In genomic region chr16:50315346-50315997, GRCh38 we compare ENCODE assay signal across 12 cellular contexts. TPM values are rescaled to one million over a fixed set of nuclear protein-coding genes. Genes with fewer than 3 reads are reported as not detected.
DNase-seq lines count a peak whose midpoint lies in the region; ATAC-seq, FAIRE-seq and TF ChIP-seq lines count a peak whose summit lies in the region.
"Had no signal": no experiment of that assay in that cellular context is flagged by ENCODE, and none has a peak within 500 bp of the region (broad histone marks: within the 10 kb centered on the region; RNA-seq: fewer than 3 reads in every experiment).

No MANE protein-coding gene starts in this region.

- H4K91ac ChIP-seq in trophoblast cell (ENCODE audit: low read depth, low read length): peak overlapping the region; percentile 72

- H3K79me1 ChIP-seq in trophoblast cell (ENCODE audit: low read length): peaks cover 22% of the 10 kb centered on the region

- H3K9me3 Mint-ChIP-seq in CD8-positive, alpha-beta T cell: no peaks in the 10 kb centered on the region
- H3K9me3 Mint-ChIP-seq in dendritic cell treated with granulocyte-macrophage colony-stimulating factor and Interleukin-4, amounts not matched to agents 40 ng/mL and 50 ng/mL, for 4 days: no peaks in the 10 kb centered on the region

- peaks cover 9% of the 10 kb centered on the region; the same call in 1 of the 2 replicates for H4K20me1 ChIP-seq in PC-9 (ENCODE audit: insufficient read depth)

- peak overlapping the region; percentile 40 for H3K14ac ChIP-seq in trophoblast cell (ENCODE audit: low read length)

- H3K4me1 Mint-ChIP-seq in CD8-positive, alpha-beta T cell (ENCODE audit: low read depth): peaks cover 32% of the 10 kb centered on the region
- H3K4me1 Mint-ChIP-seq in dendritic cell treated with granulocyte-macrophage colony-stimulating factor and Interleukin-4, amounts not matched to agents 40 ng/mL and 50 ng/mL, for 4 days (ENCODE audit: low read depth): peaks cover 67% of the 10 kb centered on the region

- peaks cover 92% of the 10 kb centered on the region for H3K36me3 Mint-ChIP-seq in CD8-positive, alpha-beta T cell
- H3K36me3 Mint-ChIP-seq in dendritic cell treated with granulocyte-macrophage colony-stimulating factor and Interleukin-4, amounts not matched to agents 40 ng/mL and 50 ng/mL, for 4 days (ENCODE audit: low read depth): peaks cover 100% of the 10 kb centered on the region

- H3K4me2 ChIP-seq in trophoblast cell (ENCODE audit: low read length): no peak overlapping the region
- H3K4me2 ChIP-seq in PC-9: no peak overlapping the region

- H2BK5ac ChIP-seq in trophoblast cell (ENCODE audit: low read depth, low read length, poor library complexity): peak overlapping the region; percentile 52

- peak in 3 of 7 experiments; percentile 5 to 47 (median 10) for DNase-seq in CD8-positive, alpha-beta T cell
- DNase-seq in trophoblast cell: no peak
- no peak for DNase-seq in NCI-H2227 (lab: John Stamatoyannopoulos, UW; ENCODE audit: unreplicated experiment)
- no peak for DNase-seq in PC-9
- DNase-seq in small intestine: no peak
- DNase-seq: heart right ventricle, NCI-H2029 had no signal

- no peak overlapping the region for H4K12ac ChIP-seq in trophoblast cell (ENCODE audit: low read depth, low read length)

- CTCF ChIA-PET in CD8-positive, alpha-beta T cell (lab: Charles Lee): interaction anchor here (0.8 to 1.7 kb wide), 7 partner anchors 9 to 350 kb away, joined by 3 to 6 read pairs (median 3); no protein-coding TSS in a partner anchor
- CTCF ChIA-PET in PC-9 (lab: Charles Lee): no interaction called here

- H3K9me2 ChIP-seq in PC-9 (ENCODE audit: insufficient read depth): no peaks in the 10 kb centered on the region

- no peak for TF ChIP-seq CTCF in CD8-positive, alpha-beta T cell (IDR thresholded peaks at IDR 0.05)
- TF ChIP-seq CTCF in PC-9 (conservative IDR thresholded peaks at IDR 0.05): no peak

- no peaks in the 10 kb centered on the region for H3K27me3 Mint-ChIP-seq in CD8-positive, alpha-beta T cell (ENCODE audit: low read depth)
- no peaks in the 10 kb centered on the region for H3K27me3 Mint-ChIP-seq in dendritic cell treated with granulocyte-macrophage colony-stimulating factor and Interleukin-4, amounts not matched to agents 40 ng/mL and 50 ng/mL, for 4 days

- POLR2A ChIA-PET in CD8-positive, alpha-beta T cell (lab: Charles Lee): no interaction called here
- POLR2A ChIA-PET in PC-9 (lab: Charles Lee; ENCODE audit: unreplicated experiment): no interaction called here

- no peak overlapping the region for H3K27ac ChIP-seq in CD8-positive, alpha-beta T cell (ENCODE audit: low read depth, low read length)
- H3K27ac ChIP-seq in trophoblast cell (ENCODE audit: low read depth, low read length) (peak overlapping the region; percentile 80), PC-9 (no peak overlapping the region), small intestine (ENCODE audit: low read depth in 1 of 2, low read length in 1 of 2) (no peak overlapping the region)

- H2BK120ac ChIP-seq in trophoblast cell (ENCODE audit: insufficient read depth, low read length, poor library complexity): peak overlapping the region; percentile 52

- peaks cover 24% of the 10 kb centered on the region; the same call in 1 of the 2 replicates for H3F3A ChIP-seq in PC-9 (ENCODE audit: insufficient read depth, low read depth)

- no TSS peak for BruUV-seq in PC-9 (replicated peaks; lab: Mats Ljungman, UMichigan)

- intact Hi-C loops in CD8-positive, alpha-beta T cell (cut with DNase I, micrococcal nuclease): no loop called here
- intact Hi-C loops in dendritic cell treated with granulocyte-macrophage colony-stimulating factor and Interleukin-4, amounts not matched to agents 40 ng/mL and 50 ng/mL, for 4 days (cut with micrococcal nuclease): no loop called here
- intact Hi-C loops in PC-9 (cut with micrococcal nuclease; ENCODE audit: unreplicated experiment): no loop called here

- H3K27ac Mint-ChIP-seq in CD8-positive, alpha-beta T cell: peak overlapping the region; percentile 55
- peak overlapping the region; percentile 67 for H3K27ac Mint-ChIP-seq in dendritic cell treated with granulocyte-macrophage colony-stimulating factor and Interleukin-4, amounts not matched to agents 40 ng/mL and 50 ng/mL, for 4 days

- peaks cover 2% of the 10 kb centered on the region for H3K79me2 ChIP-seq in trophoblast cell (ENCODE audit: control insufficient read depth, insufficient read depth, low read length, poor library complexity)
- no peaks in the 10 kb centered on the region for H3K79me2 ChIP-seq in PC-9 (ENCODE audit: low read depth)

- ATAC-seq in CD8-positive, alpha-beta T cell: no peak
- ATAC-seq in SK-N-SH treated with all-trans-retinoic acid at 6 μM for 48 hours: peak; percentile 16; the same call in 1 of the 3 replicates
- ATAC-seq in HG02571 (IDR thresholded peaks at IDR 0.05; ENCODE audit: unreplicated experiment): no peak
- ATAC-seq: Panc1 had no signal

- peak overlapping the region; percentile 0 for H2BK12ac ChIP-seq in trophoblast cell (ENCODE audit: low read length)

- H3K9me3 ChIP-seq in CD8-positive, alpha-beta T cell (ENCODE audit: low read length): no peaks in the 10 kb centered on the region
- no peaks in the 10 kb centered on the region for H3K9me3 ChIP-seq in trophoblast cell (ENCODE audit: insufficient read depth, low read depth, low read length)
- no peaks in the 10 kb centered on the region for H3K9me3 ChIP-seq in PC-9 (ENCODE audit: insufficient read depth, low read depth)
- H3K9me3 ChIP-seq in small intestine (ENCODE audit: control insufficient read depth, low read depth): no peaks in the 10 kb centered on the region
- H3K9me3 ChIP-seq: adrenal gland, heart right ventricle had no signal

- peak overlapping the region; percentile 2 for H3K18ac ChIP-seq in trophoblast cell (ENCODE audit: low read length)

- H4K8ac ChIP-seq in trophoblast cell (ENCODE audit: low read depth, low read length): no peak overlapping the region

- H3K23ac ChIP-seq in trophoblast cell (ENCODE audit: low read length): no peak overlapping the region

- no peak overlapping the region for H2AK5ac ChIP-seq in trophoblast cell (ENCODE audit: low read length)

- H3K4me3 Mint-ChIP-seq in CD8-positive, alpha-beta T cell: no peak overlapping the region
- no peak overlapping the region for H3K4me3 Mint-ChIP-seq in dendritic cell treated with granulocyte-macrophage colony-stimulating factor and Interleukin-4, amounts not matched to agents 40 ng/mL and 50 ng/mL, for 4 days

- no peak overlapping the region for H3K4me3 ChIP-seq in CD8-positive, alpha-beta T cell (ENCODE audit: low read depth, low read length)
- H3K4me3 ChIP-seq in trophoblast cell (ENCODE audit: low read depth, low read length) (no peak overlapping the region), PC-9 (no peak overlapping the region), small intestine (ENCODE audit: low read depth in 1 of 2, low read length in 2 of 2) (no peak overlapping the region)
- H3K4me3 ChIP-seq: adrenal gland, heart right ventricle had no signal

- no peak for FAIRE-seq in small intestine (lab: Jason Lieb, UNC)

- no peak overlapping the region for H3K4ac ChIP-seq in trophoblast cell (ENCODE audit: low read depth, low read length)

- peaks cover 22% of the 10 kb centered on the region for H3K4me1 ChIP-seq in CD8-positive, alpha-beta T cell (ENCODE audit: insufficient read depth, low read length)
- H3K4me1 ChIP-seq in trophoblast cell (ENCODE audit: control insufficient read depth in 1 of 2, insufficient read depth in 2 of 2, low read length in 2 of 2): peaks cover 24 to 39% of the 10 kb centered on the region in 2 experiments
- H3K4me1 ChIP-seq in PC-9 (replicated peaks; ENCODE audit: insufficient read depth): no peaks in the 10 kb centered on the region
- no peaks in the 10 kb centered on the region for H3K4me1 ChIP-seq in small intestine (ENCODE audit: control insufficient read depth in 2 of 2, insufficient read depth in 1 of 2, low read depth in 1 of 2, low read length in 1 of 2)

- no CpG with 5 or more reads among the region's 15 CpGs for WGBS in trophoblast cell (ENCODE audit: extremely low coverage, insufficient coverage, insufficient read length)
- 87 to 94% (median 91%) methylated on average over 15 of the region's 15 CpGs for WGBS in small intestine, 3 donors

- no peaks in the 10 kb centered on the region for H3K27me3 ChIP-seq in CD8-positive, alpha-beta T cell (ENCODE audit: insufficient read depth, low read length)
- no peaks in the 10 kb centered on the region for H3K27me3 ChIP-seq in trophoblast cell (ENCODE audit: insufficient read depth, low read length)
- H3K27me3 ChIP-seq in PC-9 (ENCODE audit: insufficient read depth, low read depth): no peaks in the 10 kb centered on the region
- no peaks in the 10 kb centered on the region for H3K27me3 ChIP-seq in small intestine (ENCODE audit: control insufficient read depth in 2 of 2, insufficient read depth in 2 of 2, low read length in 2 of 2)
- H3K27me3 ChIP-seq: adrenal gland, heart right ventricle had no signal

- H3K36me3 ChIP-seq in CD8-positive, alpha-beta T cell (ENCODE audit: insufficient read depth, low read length): peaks cover 86% of the 10 kb centered on the region
- H3K36me3 ChIP-seq in trophoblast cell (ENCODE audit: control insufficient read depth in 1 of 2, insufficient read depth in 2 of 2, low read length in 2 of 2) (peaks cover 24 to 29% of the 10 kb centered on the region in 2 experiments), PC-9 (ENCODE audit: low read depth) (peaks cover 30% of the 10 kb centered on the region), small intestine (ENCODE audit: control insufficient read depth in 2 of 2, insufficient read depth in 2 of 2, low read length in 2 of 2) (peaks cover 17 to 26% of the 10 kb centered on the region in 2 donors)

- H3K9ac ChIP-seq in trophoblast cell (ENCODE audit: low read length): no peak overlapping the region

- no peak overlapping the region for H2AFZ ChIP-seq in trophoblast cell (ENCODE audit: insufficient read depth, low read length, poor library complexity)
- H2AFZ ChIP-seq in PC-9: no peak overlapping the region

TF ChIP-seq in SK-N-SH treated with all-trans-retinoic acid at 6 μM for 48 hours, 23 proteins besides CTCF, POLR2A, EP300 and RAD21 (continues in another document):
- TF ChIP-seq PPARA (CRISPR knock-in tag; IDR thresholded peaks at IDR 0.05; ENCODE audit: borderline replicate concordance) (no peak), ESRRG (CRISPR knock-in tag; IDR thresholded peaks at IDR 0.05) (no peak), ZFP3 (CRISPR knock-in tag; IDR thresholded peaks at IDR 0.05) (no peak), ZFP30 (CRISPR knock-in tag; IDR thresholded peaks at IDR 0.05) (no peak)

RNA-seq across cellular contexts. Expression of gene ADCY7, which starts 49.1 kb away (rescaled TPM):
- total RNA-seq in CD8-positive, alpha-beta T cell: 100 to 1,000 TPM; 117 to 126 TPM
- 5.7 and 6.0 TPM in 2 replicates for polyA plus RNA-seq in trophoblast cell (2013)
- 39.3 and 59.5 TPM in 2 replicates for total RNA-seq in PC-9 (2021)
- 1 to 10 TPM in 1 of 3 donors, under 1 TPM in 2; 0.45 to 6.3 (median 0.54) TPM for polyA plus RNA-seq in small intestine

RNA-seq across cellular contexts. Expression of gene BRD7, which starts 53.3 kb away (rescaled TPM):
- 100 to 1,000 TPM; 113 to 117 TPM for total RNA-seq in CD8-positive, alpha-beta T cell
- 77.0 and 79.2 TPM in 2 replicates for polyA plus RNA-seq in trophoblast cell (2013)
- 72.1 and 76.6 TPM in 2 replicates for total RNA-seq in PC-9 (2021)
- 10 to 100 TPM; 40.7 to 44.6 (median 42.3) TPM for polyA plus RNA-seq in small intestine
